In the genomic region with DNA sequence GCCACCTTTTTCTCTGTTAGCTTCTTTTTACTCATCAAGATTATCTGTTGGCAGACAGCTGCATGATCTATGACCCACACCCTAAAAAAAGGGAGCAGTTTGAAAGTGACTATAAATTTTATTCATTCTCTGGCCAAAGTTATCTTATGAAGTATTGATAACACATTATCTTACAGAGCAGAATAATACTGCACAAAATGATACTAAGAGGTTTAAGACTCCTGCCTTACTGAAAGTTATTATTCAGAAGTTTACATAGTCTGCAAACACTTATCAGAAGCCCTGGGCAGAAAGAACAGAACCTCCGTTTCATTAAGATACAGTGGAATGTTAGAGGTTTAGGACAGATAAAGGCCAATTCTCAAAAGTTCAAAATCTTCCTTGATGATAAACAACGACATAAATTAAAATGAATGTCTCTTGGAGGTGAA, we compare ENCODE assay signal across 15 cellular contexts.
A peak's percentile ranks its signal among the peaks of the same experiment; 100 is the strongest.
DNase-seq lines count a peak whose midpoint lies in the region; ATAC-seq, FAIRE-seq and TF ChIP-seq lines count a peak whose summit lies in the region.
"Had no signal": no experiment of that assay in that cellular context is flagged by ENCODE, and none has a peak within 500 bp of the region (broad histone marks: within the 10 kb centered on the region; RNA-seq: fewer than 3 reads in every experiment).

No MANE protein-coding gene starts in this region.

- H3K4me1 ChIP-seq in HEK293 (ENCODE audit: control insufficient read depth, insufficient read depth, low read length) (peaks cover 8% of the 10 kb centered on the region), adipocyte (ENCODE audit: control insufficient read depth, insufficient read depth, low read length) (peaks cover 46% of the 10 kb centered on the region), left lung (peaks cover 0 to 97% of the 10 kb centered on the region in 2 donors)

- no peak for FAIRE-seq in GM12892 (lab: Jason Lieb, UNC)

- TF ChIP-seq POLR2A in GM12892 (IDR thresholded peaks at IDR 0.05; ENCODE audit: low read depth, low read length) = no peak

- H3K9me3 ChIP-seq in HEK293 (ENCODE audit: control insufficient read depth, insufficient read depth, low read depth, low read length) (no peaks in the 10 kb centered on the region), adipocyte (ENCODE audit: control insufficient read depth, low read length) (no peaks in the 10 kb centered on the region), left lung (no peaks in the 10 kb centered on the region)

- POLR2A ChIA-PET in HEK293 (lab: Yijun Ruan, JAX) = no interaction called here

- H3K9ac ChIP-seq in adipocyte (ENCODE audit: low read length) = peak overlapping the region; percentile 11

- DNase-seq in adipocyte (ENCODE audit: low read depth) (no peak), left lung (no peak), GM12892 (ENCODE audit: insufficient read length) (no peak)
- DNase-seq: activated naive CD8-positive, alpha-beta T cell treated with anti-CD3 and anti-CD28 coated beads for 36 hours; H7; kidney; NCI-H1417; NCI-H82; stimulated activated CD4-positive, alpha-beta T cell treated with anti-CD3 and anti-CD28 coated beads, Interleukin-1b, Interleukin-23, amount 100 ng/mL, for 48 hours; WERI-Rb-1 had no signal

- H3K27ac ChIP-seq in HEK293 (ENCODE audit: extremely low read depth, low read depth, low read length) (no peak overlapping the region), left lung (peak overlapping the region; percentile 14 to 64), temporal lobe (ENCODE audit: low read depth, low read length) (peak overlapping the region; percentile 83)
- H3K27ac ChIP-seq: hepatocyte, WERI-Rb-1 had no signal

- H3K36me3 ChIP-seq in HEK293 (ENCODE audit: control insufficient read depth in 2 of 2, insufficient read depth in 1 of 2, low read length in 2 of 2) (no peaks in the 10 kb centered on the region), adipocyte (ENCODE audit: control insufficient read depth, insufficient read depth, low read length, severe bottlenecking) (peaks cover 27% of the 10 kb centered on the region), left lung (peaks cover 0 to 2% of the 10 kb centered on the region in 2 donors)
- H3K36me3 ChIP-seq: WERI-Rb-1 had no signal

- H3K4me3 ChIP-seq in HEK293 (ENCODE audit: low read depth, low read length) (no peak overlapping the region), adipocyte (ENCODE audit: low read length) (no peak overlapping the region), left lung (no peak overlapping the region)
- H3K4me3 ChIP-seq: hepatocyte had no signal

- ATAC-seq in left lung (no peak), HG03354 (IDR thresholded peaks at IDR 0.05; ENCODE audit: poor library complexity, severe bottlenecking, unreplicated experiment) (no peak), GM18861 (IDR thresholded peaks at IDR 0.05; ENCODE audit: unreplicated experiment) (no peak)

- intact Hi-C loops in left lung (cut with DNase I) = no loop called here

- H3K27me3 ChIP-seq in adipocyte (replicated peaks; ENCODE audit: control insufficient read depth, insufficient read depth, low read length) = no peaks in the 10 kb centered on the region
- H3K27me3 ChIP-seq in left lung = no peaks in the 10 kb centered on the region

- TF ChIP-seq CTCF in HEK293 (tag by site-specific recombination; IDR thresholded peaks at IDR 0.05) = no peak
- TF ChIP-seq CTCF in left lung (IDR thresholded peaks at IDR 0.05) = no peak

- CTCF ChIA-PET in HEK293 (lab: Yijun Ruan, JAX) = no interaction called here

TF ChIP-seq in HEK293, 187 proteins besides CTCF, POLR2A, EP300 and RAD21:
- TF ChIP-seq, protein P1, sequence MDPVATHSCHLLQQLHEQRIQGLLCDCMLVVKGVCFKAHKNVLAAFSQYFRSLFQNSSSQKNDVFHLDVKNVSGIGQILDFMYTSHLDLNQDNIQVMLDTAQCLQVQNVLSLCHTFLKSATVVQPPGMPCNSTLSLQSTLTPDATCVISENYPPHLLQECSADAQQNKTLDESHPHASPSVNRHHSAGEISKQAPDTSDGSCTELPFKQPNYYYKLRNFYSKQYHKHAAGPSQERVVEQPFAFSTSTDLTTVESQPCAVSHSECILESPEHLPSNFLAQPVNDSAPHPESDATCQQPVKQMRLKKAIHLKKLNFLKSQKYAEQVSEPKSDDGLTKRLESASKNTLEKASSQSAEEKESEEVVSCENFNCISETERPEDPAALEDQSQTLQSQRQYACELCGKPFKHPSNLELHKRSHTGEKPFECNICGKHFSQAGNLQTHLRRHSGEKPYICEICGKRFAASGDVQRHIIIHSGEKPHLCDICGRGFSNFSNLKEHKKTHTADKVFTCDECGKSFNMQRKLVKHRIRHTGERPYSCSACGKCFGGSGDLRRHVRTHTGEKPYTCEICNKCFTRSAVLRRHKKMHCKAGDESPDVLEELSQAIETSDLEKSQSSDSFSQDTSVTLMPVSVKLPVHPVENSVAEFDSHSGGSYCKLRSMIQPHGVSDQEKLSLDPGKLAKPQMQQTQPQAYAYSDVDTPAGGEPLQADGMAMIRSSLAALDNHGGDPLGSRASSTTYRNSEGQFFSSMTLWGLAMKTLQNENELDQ (tag by site-specific recombination; IDR thresholded peaks at IDR 0.05; ENCODE audit: low read depth) = no peak
- TF ChIP-seq, protein P2, sequence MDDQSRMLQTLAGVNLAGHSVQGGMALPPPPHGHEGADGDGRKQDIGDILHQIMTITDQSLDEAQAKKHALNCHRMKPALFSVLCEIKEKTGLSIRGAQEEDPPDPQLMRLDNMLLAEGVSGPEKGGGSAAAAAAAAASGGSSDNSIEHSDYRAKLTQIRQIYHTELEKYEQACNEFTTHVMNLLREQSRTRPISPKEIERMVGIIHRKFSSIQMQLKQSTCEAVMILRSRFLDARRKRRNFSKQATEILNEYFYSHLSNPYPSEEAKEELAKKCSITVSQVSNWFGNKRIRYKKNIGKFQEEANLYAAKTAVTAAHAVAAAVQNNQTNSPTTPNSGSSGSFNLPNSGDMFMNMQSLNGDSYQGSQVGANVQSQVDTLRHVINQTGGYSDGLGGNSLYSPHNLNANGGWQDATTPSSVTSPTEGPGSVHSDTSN (CRISPR knock-in tag; IDR thresholded peaks at IDR 0.05) = no peak
- TF ChIP-seq, protein P3, sequence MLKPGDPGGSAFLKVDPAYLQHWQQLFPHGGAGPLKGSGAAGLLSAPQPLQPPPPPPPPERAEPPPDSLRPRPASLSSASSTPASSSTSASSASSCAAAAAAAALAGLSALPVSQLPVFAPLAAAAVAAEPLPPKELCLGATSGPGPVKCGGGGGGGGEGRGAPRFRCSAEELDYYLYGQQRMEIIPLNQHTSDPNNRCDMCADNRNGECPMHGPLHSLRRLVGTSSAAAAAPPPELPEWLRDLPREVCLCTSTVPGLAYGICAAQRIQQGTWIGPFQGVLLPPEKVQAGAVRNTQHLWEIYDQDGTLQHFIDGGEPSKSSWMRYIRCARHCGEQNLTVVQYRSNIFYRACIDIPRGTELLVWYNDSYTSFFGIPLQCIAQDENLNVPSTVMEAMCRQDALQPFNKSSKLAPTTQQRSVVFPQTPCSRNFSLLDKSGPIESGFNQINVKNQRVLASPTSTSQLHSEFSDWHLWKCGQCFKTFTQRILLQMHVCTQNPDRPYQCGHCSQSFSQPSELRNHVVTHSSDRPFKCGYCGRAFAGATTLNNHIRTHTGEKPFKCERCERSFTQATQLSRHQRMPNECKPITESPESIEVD (tag by site-specific recombination; IDR thresholded peaks at IDR 0.05) = 0 out of 2 replicates have a peak, but pooled peaks have one; percentile 14
